In the genomic region with DNA sequence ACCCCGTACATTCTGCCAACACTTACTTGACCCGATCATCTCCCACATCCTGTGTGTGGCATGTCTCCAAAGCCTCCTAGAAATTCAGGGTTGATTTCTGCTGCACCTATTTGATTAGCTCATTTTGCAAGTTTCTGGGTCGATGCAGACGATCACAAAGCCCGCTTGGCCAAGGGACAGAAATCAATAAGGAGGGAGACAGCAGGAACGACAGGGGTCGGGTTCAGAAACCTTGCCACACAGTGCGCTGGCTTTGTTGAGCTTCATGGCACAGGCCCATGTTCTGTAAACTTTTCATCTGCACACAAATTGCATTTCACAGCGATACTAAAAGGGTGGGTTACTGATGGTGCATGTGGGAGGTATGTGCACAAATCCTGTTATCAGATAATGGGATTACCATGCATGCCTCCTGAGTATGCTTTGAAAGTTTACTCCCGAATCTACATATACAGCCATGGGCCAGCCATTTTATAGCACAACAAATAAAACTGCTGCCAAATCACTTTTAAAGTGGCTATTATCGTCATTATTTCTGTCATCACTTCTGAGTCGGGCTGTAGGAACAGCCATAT, we compare ENCODE assay signal across 19 cellular contexts.
DNase-seq lines count a peak whose midpoint lies in the region; ATAC-seq, FAIRE-seq and TF ChIP-seq lines count a peak whose summit lies in the region.
"Had no signal": no experiment of that assay in that cellular context is flagged by ENCODE, and none has a peak within 500 bp of the region (broad histone marks: within the 10 kb centered on the region; RNA-seq: fewer than 3 reads in every experiment).

No MANE protein-coding gene starts in this region.

- peak overlapping the region; percentile 12 for H3K4me2 ChIP-seq in parathyroid adenoma (ENCODE audit: low read length)
- H3K4me2 ChIP-seq: A549 had no signal

- no peaks in the 10 kb centered on the region for H3K79me2 ChIP-seq in parathyroid adenoma

- H3K9me3 ChIP-seq in parathyroid adenoma (ENCODE audit: control insufficient read depth, low read length) = no peaks in the 10 kb centered on the region
- H3K9me3 ChIP-seq in pancreas = no peaks in the 10 kb centered on the region
- H3K9me3 ChIP-seq: A549, colonic mucosa, upper lobe of right lung had no signal

- no peak for ATAC-seq in pancreas
- ATAC-seq: A549, upper lobe of right lung had no signal

- FAIRE-seq in pancreas (lab: Jason Lieb, UNC) = no peak
- FAIRE-seq: A549 had no signal

- H3K27me3 ChIP-seq in parathyroid adenoma (ENCODE audit: control insufficient read depth, insufficient read depth, low read length) (no peaks in the 10 kb centered on the region), pancreas (peaks cover 0 to 6% (median 0%) of the 10 kb centered on the region in 4 donors)
- H3K27me3 ChIP-seq: colonic mucosa had no signal

- DNase-seq in NCI-H345 (lab: John Stamatoyannopoulos, UW) (peak; percentile 56), NCI-H345 treated with DMSO at 0.1 percent for 48 hours (lab: John Stamatoyannopoulos, UW; ENCODE audit: unreplicated experiment) (no peak), NCI-H2196 treated with DMSO at 0.1 percent for 48 hours (lab: John Stamatoyannopoulos, UW; ENCODE audit: unreplicated experiment) (peak; percentile 58), astrocyte of the hippocampus (ENCODE audit: low read depth, low spot score) (peak; percentile 4), NCI-H526 treated with DMSO at 0.1 percent for 48 hours (lab: John Stamatoyannopoulos, UW) (no peak), Kasumi-1 (lab: John Stamatoyannopoulos, UW) (no peak), pancreas (no peak)
- DNase-seq: activated CD4-positive, alpha-beta T cell treated with anti-CD3 and anti-CD28 coated beads, Interleukin-2, amount 50 U/mL, for 1 hour; activated naive CD4-positive, alpha-beta T cell treated with anti-CD3 and anti-CD28 coated beads for 36 hours; activated T-cell treated with anti-CD3 and anti-CD28 coated beads for 4 hours; colonic mucosa; foreskin fibroblast; midbrain; NCI-H187; nucleus accumbens; stimulated activated CD4-positive, alpha-beta T cell treated with anti-CD3 and anti-CD28 coated beads, Interleukin-1b, Interleukin-23, amount 100 ng/mL, for 48 hours; upper lobe of right lung had no signal

- H3K9ac ChIP-seq in parathyroid adenoma = no peak overlapping the region

- no peaks in the 10 kb centered on the region for H3K4me1 ChIP-seq in parathyroid adenoma
- no peaks in the 10 kb centered on the region for H3K4me1 ChIP-seq in pancreas
- H3K4me1 ChIP-seq: A549, colonic mucosa, upper lobe of right lung had no signal

- 39 to 40% methylated on average over 12 of the region's 12 CpGs for WGBS in pancreas, 2 donors

- TF ChIP-seq CTCF in parathyroid adenoma (IDR thresholded peaks at IDR 0.05) (no peak), pancreas (IDR thresholded peaks at IDR 0.05) (no peak)

- H2AFZ ChIP-seq in parathyroid adenoma = peak overlapping the region; percentile 48

- H3K4me3 ChIP-seq in parathyroid adenoma (ENCODE audit: low read depth, low read length) (no peak overlapping the region), pancreas (no peak overlapping the region)
- H3K4me3 ChIP-seq: A549, colonic mucosa, upper lobe of right lung had no signal

- H3K36me3 ChIP-seq in parathyroid adenoma (ENCODE audit: control insufficient read depth, insufficient read depth, low read length) (no peaks in the 10 kb centered on the region), pancreas (no peaks in the 10 kb centered on the region)
- H3K36me3 ChIP-seq: colonic mucosa, upper lobe of right lung had no signal

- intact Hi-C loops in pancreas (cut with DNase I) = no loop called here

- H3K27ac ChIP-seq in parathyroid adenoma = no peak overlapping the region
- H3K27ac ChIP-seq in pancreas = no peak overlapping the region
- H3K27ac ChIP-seq: A549, colonic mucosa, upper lobe of right lung had no signal

Comparison
In these comparisons a context has a peak if more than half of its experiments do, and no peak if none do; other contexts are left out.
1. DNase-seq: peak in NCI-H345 (single experiment), NCI-H2196 treated with DMSO at 0.1 percent for 48 hours (single experiment) and astrocyte of the hippocampus (single experiment); none in NCI-H345 treated with DMSO at 0.1 percent for 48 hours (single experiment), NCI-H526 treated with DMSO at 0.1 percent for 48 hours (single experiment), Kasumi-1 (0 of 2) and pancreas (0 of 6).